ENCODE assay signal across 1 cellular context in genomic region chr19:39996218-39996810, GRCh38.
TF ChIP-seq lines count a peak whose summit lies in the region.

No MANE protein-coding gene starts in this region.

TF ChIP-seq in HEK293, 187 proteins besides CTCF, POLR2A, EP300 and RAD21 (continued from another document and continues in another):
- TF ChIP-seq ZSCAN18 (tag by site-specific recombination; IDR thresholded peaks at IDR 0.05) (peak; percentile 85; the same call in 1 of the 2 replicates), ZNF16 (tag by site-specific recombination; IDR thresholded peaks at IDR 0.05; ENCODE audit: low read depth) (no peak), ZEB2 (tag by site-specific recombination; IDR thresholded peaks at IDR 0.05) (no peak), ZBTB21 (tag by site-specific recombination; IDR thresholded peaks at IDR 0.05) (peak; percentile 98), OVOL3 (tag by site-specific recombination; IDR thresholded peaks at IDR 0.05) (no peak), ZBTB7A (tag by site-specific recombination; IDR thresholded peaks at IDR 0.05; ENCODE audit: low read depth) (no peak), ZNF112 (tag by site-specific recombination; IDR thresholded peaks at IDR 0.05) (no peak), ZNF513 (tag by site-specific recombination; IDR thresholded peaks at IDR 0.05) (peak; percentile 39; the same call in 1 of the 2 replicates), ZNF776 (tag by site-specific recombination; IDR thresholded peaks at IDR 0.05; ENCODE audit: borderline replicate concordance) (no peak), ZBTB1 (tag by site-specific recombination; IDR thresholded peaks at IDR 0.05) (no peak), ZNF148 (tag by site-specific recombination; IDR thresholded peaks at IDR 0.05; ENCODE audit: borderline replicate concordance) (no peak; the same call in 1 of the 2 replicates), ZBTB17 (tag by site-specific recombination; IDR thresholded peaks at IDR 0.05) (no peak), ZNF664 (tag by site-specific recombination; IDR thresholded peaks at IDR 0.05) (0 out of 2 replicates have a peak, but pooled peaks have one; percentile 13), KLF17 (tag by site-specific recombination; IDR thresholded peaks at IDR 0.05) (peak; percentile 52), ZNF677 (tag by site-specific recombination; IDR thresholded peaks at IDR 0.05) (no peak), ZNF155 (tag by site-specific recombination; IDR thresholded peaks at IDR 0.05) (no peak), ZFP37 (tag by site-specific recombination; IDR thresholded peaks at IDR 0.05) (peak; percentile 44), ZNF114 (tag by site-specific recombination; IDR thresholded peaks at IDR 0.05) (no peak), ZSCAN5A (tag by site-specific recombination; IDR thresholded peaks at IDR 0.05) (peak; percentile 64; the same call in 1 of the 2 replicates), ZXDB (tag by site-specific recombination; IDR thresholded peaks at IDR 0.05) (no peak), INSM2 (tag by site-specific recombination; IDR thresholded peaks at IDR 0.05) (no peak), ZNF48 (tag by site-specific recombination; IDR thresholded peaks at IDR 0.05) (no peak), ZNF416 (tag by site-specific recombination; IDR thresholded peaks at IDR 0.05) (no peak), ZNF362 (tag by site-specific recombination; IDR thresholded peaks at IDR 0.05) (no peak), ZNF777 (tag by site-specific recombination; IDR thresholded peaks at IDR 0.05; ENCODE audit: borderline replicate concordance) (peak; percentile 88), ZNF211 (tag by site-specific recombination; IDR thresholded peaks at IDR 0.05; ENCODE audit: low read depth) (no peak), ZNF580 (tag by site-specific recombination; IDR thresholded peaks at IDR 0.05) (peak; percentile 80), SP3 (tag by site-specific recombination; IDR thresholded peaks at IDR 0.05) (no peak), ZNF830 (tag by site-specific recombination; IDR thresholded peaks at IDR 0.05; ENCODE audit: low read depth) (no peak), ZNF843 (tag by site-specific recombination; IDR thresholded peaks at IDR 0.05) (no peak), MEIS1 (CRISPR knock-in tag; IDR thresholded peaks at IDR 0.05; ENCODE audit: borderline replicate concordance) (no peak), PATZ1 (tag by site-specific recombination; IDR thresholded peaks at IDR 0.05) (no peak), ZNF248 (tag by site-specific recombination; IDR thresholded peaks at IDR 0.05) (no peak), ZNF37A (tag by site-specific recombination; IDR thresholded peaks at IDR 0.05) (no peak), ZNF426 (tag by site-specific recombination; IDR thresholded peaks at IDR 0.05) (no peak), OSR2 (tag by site-specific recombination; IDR thresholded peaks at IDR 0.05) (no peak), ZNF449 (tag by site-specific recombination; IDR thresholded peaks at IDR 0.05) (no peak; the same call in 1 of the 2 replicates), ZNF391 (tag by site-specific recombination; IDR thresholded peaks at IDR 0.05; ENCODE audit: borderline replicate concordance, low read depth) (no peak), ZNF571 (tag by site-specific recombination; IDR thresholded peaks at IDR 0.05) (no peak), ATF2 (tag by site-specific recombination; IDR thresholded peaks at IDR 0.05; ENCODE audit: low read depth) (peak; percentile 20), PRDM6 (tag by site-specific recombination; IDR thresholded peaks at IDR 0.05) (no peak), ZSCAN30 (tag by site-specific recombination; IDR thresholded peaks at IDR 0.05) (no peak), ZIC2 (tag by site-specific recombination; IDR thresholded peaks at IDR 0.05) (no peak), ZFP69B (tag by site-specific recombination; IDR thresholded peaks at IDR 0.05) (peak; percentile 74), ZNF423 (tag by site-specific recombination; IDR thresholded peaks at IDR 0.05) (no peak), ZNF2 (tag by site-specific recombination; IDR thresholded peaks at IDR 0.05) (peak; percentile 84)
